ENCODE assay signal across 1 cellular context in the genomic region with DNA sequence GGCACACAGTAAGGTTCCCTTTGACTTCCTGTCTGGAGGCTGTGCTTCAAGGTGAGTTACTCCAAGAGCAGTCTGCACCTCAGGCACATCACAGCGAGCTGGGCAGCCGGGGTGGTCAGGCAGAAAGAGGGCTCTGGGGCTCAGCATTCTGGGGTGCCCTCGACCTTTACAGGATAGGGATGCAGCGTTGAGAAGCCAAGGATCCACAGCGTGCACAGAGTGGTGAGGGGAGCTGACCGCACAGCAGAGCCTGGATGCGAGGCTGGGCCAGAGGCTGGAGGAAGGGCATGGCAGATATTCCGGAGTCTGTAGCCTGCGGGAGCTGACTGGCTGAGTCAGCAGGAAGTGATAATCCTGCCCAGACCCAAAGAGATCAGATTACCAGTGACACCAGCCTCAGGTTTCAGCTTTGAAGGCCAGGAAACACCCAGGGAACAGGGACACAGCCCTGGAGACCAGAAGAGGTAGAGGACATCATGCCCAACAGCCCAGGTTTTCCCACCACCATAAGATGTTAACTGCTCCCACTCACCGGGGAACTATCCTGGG.
A peak's percentile ranks its signal among the peaks of the same experiment; 100 is the strongest.
TF ChIP-seq lines count a peak whose summit lies in the region.

No MANE protein-coding gene starts in this region.

TF ChIP-seq in HepG2, 621 proteins besides CTCF, POLR2A, EP300 and RAD21 (continued from another document and continues in another):
- TF ChIP-seq, protein P1, sequence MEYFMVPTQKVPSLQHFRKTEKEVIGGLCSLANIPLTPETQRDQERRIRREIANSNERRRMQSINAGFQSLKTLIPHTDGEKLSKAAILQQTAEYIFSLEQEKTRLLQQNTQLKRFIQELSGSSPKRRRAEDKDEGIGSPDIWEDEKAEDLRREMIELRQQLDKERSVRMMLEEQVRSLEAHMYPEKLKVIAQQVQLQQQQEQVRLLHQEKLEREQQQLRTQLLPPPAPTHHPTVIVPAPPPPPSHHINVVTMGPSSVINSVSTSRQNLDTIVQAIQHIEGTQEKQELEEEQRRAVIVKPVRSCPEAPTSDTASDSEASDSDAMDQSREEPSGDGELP (IDR thresholded peaks at IDR 0.05; ENCODE audit: borderline replicate concordance, low read depth): no peak
- TF ChIP-seq ZNF383 (CRISPR knock-in tag; IDR thresholded peaks at IDR 0.05; ENCODE audit: borderline replicate concordance): no peak
- TF ChIP-seq ZSCAN21 (CRISPR knock-in tag; IDR thresholded peaks at IDR 0.05; ENCODE audit: borderline replicate concordance): no peak
- TF ChIP-seq HOXA5 (CRISPR knock-in tag; IDR thresholded peaks at IDR 0.05): no peak
- no peak for TF ChIP-seq FOSL1 (CRISPR knock-in tag; IDR thresholded peaks at IDR 0.05; ENCODE audit: borderline replicate concordance)
- no peak for TF ChIP-seq ZNF749 (CRISPR knock-in tag; IDR thresholded peaks at IDR 0.05; ENCODE audit: borderline replicate concordance)
- no peak for TF ChIP-seq ERF (CRISPR knock-in tag; IDR thresholded peaks at IDR 0.05)
- TF ChIP-seq KLF16 (CRISPR knock-in tag; IDR thresholded peaks at IDR 0.05): no peak
- TF ChIP-seq KDM4B (CRISPR knock-in tag; IDR thresholded peaks at IDR 0.05): no peak
- TF ChIP-seq NFYB (CRISPR knock-in tag; IDR thresholded peaks at IDR 0.05): 0 out of 2 replicates have a peak, but pooled peaks have one; percentile 20
- no peak for TF ChIP-seq RFXANK (CRISPR knock-in tag; IDR thresholded peaks at IDR 0.05)
- TF ChIP-seq ZNF878 (CRISPR knock-in tag; IDR thresholded peaks at IDR 0.05): no peak
- TF ChIP-seq, protein P2, sequence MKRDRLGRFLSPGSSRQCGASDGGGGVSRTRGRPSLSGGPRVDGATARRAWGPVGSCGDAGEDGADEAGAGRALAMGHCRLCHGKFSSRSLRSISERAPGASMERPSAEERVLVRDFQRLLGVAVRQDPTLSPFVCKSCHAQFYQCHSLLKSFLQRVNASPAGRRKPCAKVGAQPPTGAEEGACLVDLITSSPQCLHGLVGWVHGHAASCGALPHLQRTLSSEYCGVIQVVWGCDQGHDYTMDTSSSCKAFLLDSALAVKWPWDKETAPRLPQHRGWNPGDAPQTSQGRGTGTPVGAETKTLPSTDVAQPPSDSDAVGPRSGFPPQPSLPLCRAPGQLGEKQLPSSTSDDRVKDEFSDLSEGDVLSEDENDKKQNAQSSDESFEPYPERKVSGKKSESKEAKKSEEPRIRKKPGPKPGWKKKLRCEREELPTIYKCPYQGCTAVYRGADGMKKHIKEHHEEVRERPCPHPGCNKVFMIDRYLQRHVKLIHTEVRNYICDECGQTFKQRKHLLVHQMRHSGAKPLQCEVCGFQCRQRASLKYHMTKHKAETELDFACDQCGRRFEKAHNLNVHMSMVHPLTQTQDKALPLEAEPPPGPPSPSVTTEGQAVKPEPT (CRISPR knock-in tag; IDR thresholded peaks at IDR 0.05; ENCODE audit: low read depth): no peak
- no peak for TF ChIP-seq SRSF9 (IDR thresholded peaks at IDR 0.05; ENCODE audit: borderline replicate concordance, insufficient read depth, low read depth, low read length, poor library complexity, severe bottlenecking)
- TF ChIP-seq, protein P3, sequence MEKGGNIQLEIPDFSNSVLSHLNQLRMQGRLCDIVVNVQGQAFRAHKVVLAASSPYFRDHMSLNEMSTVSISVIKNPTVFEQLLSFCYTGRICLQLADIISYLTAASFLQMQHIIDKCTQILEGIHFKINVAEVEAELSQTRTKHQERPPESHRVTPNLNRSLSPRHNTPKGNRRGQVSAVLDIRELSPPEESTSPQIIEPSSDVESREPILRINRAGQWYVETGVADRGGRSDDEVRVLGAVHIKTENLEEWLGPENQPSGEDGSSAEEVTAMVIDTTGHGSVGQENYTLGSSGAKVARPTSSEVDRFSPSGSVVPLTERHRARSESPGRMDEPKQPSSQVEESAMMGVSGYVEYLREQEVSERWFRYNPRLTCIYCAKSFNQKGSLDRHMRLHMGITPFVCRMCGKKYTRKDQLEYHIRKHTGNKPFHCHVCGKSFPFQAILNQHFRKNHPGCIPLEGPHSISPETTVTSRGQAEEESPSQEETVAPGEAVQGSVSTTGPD (CRISPR knock-in tag; IDR thresholded peaks at IDR 0.05): no peak
- TF ChIP-seq, protein P4, sequence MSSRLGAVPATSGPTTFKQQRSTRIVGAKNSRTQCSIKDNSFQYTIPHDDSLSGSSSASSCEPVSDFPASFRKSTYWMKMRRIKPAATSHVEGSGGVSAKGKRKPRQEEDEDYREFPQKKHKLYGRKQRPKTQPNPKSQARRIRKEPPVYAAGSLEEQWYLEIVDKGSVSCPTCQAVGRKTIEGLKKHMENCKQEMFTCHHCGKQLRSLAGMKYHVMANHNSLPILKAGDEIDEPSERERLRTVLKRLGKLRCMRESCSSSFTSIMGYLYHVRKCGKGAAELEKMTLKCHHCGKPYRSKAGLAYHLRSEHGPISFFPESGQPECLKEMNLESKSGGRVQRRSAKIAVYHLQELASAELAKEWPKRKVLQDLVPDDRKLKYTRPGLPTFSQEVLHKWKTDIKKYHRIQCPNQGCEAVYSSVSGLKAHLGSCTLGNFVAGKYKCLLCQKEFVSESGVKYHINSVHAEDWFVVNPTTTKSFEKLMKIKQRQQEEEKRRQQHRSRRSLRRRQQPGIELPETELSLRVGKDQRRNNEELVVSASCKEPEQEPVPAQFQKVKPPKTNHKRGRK (CRISPR knock-in tag; IDR thresholded peaks at IDR 0.05): no peak
- TF ChIP-seq ZSCAN30 (CRISPR knock-in tag; IDR thresholded peaks at IDR 0.05): no peak
- TF ChIP-seq, protein P5, sequence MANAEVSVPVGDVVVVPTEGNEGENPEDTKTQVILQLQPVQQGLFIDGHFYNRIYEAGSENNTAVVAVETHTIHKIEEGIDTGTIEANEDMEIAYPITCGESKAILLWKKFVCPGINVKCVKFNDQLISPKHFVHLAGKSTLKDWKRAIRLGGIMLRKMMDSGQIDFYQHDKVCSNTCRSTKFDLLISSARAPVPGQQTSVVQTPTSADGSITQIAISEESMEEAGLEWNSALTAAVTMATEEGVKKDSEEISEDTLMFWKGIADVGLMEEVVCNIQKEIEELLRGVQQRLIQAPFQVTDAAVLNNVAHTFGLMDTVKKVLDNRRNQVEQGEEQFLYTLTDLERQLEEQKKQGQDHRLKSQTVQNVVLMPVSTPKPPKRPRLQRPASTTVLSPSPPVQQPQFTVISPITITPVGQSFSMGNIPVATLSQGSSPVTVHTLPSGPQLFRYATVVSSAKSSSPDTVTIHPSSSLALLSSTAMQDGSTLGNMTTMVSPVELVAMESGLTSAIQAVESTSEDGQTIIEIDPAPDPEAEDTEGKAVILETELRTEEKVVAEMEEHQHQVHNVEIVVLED (CRISPR knock-in tag; IDR thresholded peaks at IDR 0.05; ENCODE audit: borderline replicate concordance): no peak
- TF ChIP-seq, protein P6, sequence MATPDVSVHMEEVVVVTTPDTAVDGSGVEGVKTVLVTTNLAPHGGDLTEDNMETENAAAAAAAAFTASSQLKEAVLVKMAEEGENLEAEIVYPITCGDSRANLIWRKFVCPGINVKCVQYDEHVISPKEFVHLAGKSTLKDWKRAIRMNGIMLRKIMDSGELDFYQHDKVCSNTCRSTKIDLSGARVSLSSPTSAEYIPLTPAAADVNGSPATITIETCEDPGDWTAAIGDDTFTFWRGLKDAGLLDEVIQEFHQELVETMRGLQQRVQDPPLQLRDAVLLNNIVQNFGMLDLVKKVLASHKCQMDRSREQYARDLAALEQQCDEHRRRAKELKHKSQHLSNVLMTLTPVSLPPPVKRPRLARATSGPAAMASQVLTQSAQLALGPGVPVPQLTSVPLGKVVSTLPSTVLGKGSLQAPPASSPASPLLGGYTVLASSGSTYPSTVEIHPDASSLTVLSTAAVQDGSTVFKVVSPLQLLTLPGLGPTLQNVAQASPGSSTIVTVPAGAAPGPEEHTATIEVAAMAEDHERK (CRISPR knock-in tag; IDR thresholded peaks at IDR 0.05; ENCODE audit: low read depth): no peak
- no peak for TF ChIP-seq PHB2 (IDR thresholded peaks at IDR 0.05; ENCODE audit: partially characterized antibody)
- TF ChIP-seq ARNT2 (CRISPR knock-in tag; IDR thresholded peaks at IDR 0.05; ENCODE audit: low read depth): no peak
- no peak for TF ChIP-seq MBD4 (IDR thresholded peaks at IDR 0.05; ENCODE audit: borderline replicate concordance, low read length)
- TF ChIP-seq RBM39 (IDR thresholded peaks at IDR 0.05; ENCODE audit: low read depth, low read length, poor library complexity, severe bottlenecking): no peak
- no peak for TF ChIP-seq HMG20B (CRISPR knock-in tag; conservative IDR thresholded peaks at IDR 0.05)
- TF ChIP-seq ISL2 (CRISPR knock-in tag; IDR thresholded peaks at IDR 0.05): no peak
- no peak for TF ChIP-seq ZNF724P (CRISPR knock-in tag; IDR thresholded peaks at IDR 0.05; ENCODE audit: borderline replicate concordance)
- TF ChIP-seq MYNN (CRISPR knock-in tag; IDR thresholded peaks at IDR 0.05; ENCODE audit: low read depth): no peak
- no peak for TF ChIP-seq SNRNP70 (IDR thresholded peaks at IDR 0.05; ENCODE audit: low read depth, low read length)
- no peak for TF ChIP-seq NR2F2 (IDR thresholded peaks at IDR 0.05; ENCODE audit: borderline replicate concordance, low read depth)
- peak; percentile 95 for TF ChIP-seq MAFF (IDR thresholded peaks at IDR 0.05; ENCODE audit: low read depth, low read length)
- TF ChIP-seq, protein P7, sequence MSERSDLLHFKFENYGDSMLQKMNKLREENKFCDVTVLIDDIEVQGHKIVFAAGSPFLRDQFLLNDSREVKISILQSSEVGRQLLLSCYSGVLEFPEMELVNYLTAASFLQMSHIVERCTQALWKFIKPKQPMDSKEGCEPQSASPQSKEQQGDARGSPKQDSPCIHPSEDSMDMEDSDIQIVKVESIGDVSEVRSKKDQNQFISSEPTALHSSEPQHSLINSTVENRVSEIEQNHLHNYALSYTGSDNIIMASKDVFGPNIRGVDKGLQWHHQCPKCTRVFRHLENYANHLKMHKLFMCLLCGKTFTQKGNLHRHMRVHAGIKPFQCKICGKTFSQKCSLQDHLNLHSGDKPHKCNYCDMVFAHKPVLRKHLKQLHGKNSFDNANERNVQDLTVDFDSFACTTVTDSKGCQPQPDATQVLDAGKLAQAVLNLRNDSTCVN (CRISPR knock-in tag; IDR thresholded peaks at IDR 0.05; ENCODE audit: borderline replicate concordance): no peak
- TF ChIP-seq, protein P8, sequence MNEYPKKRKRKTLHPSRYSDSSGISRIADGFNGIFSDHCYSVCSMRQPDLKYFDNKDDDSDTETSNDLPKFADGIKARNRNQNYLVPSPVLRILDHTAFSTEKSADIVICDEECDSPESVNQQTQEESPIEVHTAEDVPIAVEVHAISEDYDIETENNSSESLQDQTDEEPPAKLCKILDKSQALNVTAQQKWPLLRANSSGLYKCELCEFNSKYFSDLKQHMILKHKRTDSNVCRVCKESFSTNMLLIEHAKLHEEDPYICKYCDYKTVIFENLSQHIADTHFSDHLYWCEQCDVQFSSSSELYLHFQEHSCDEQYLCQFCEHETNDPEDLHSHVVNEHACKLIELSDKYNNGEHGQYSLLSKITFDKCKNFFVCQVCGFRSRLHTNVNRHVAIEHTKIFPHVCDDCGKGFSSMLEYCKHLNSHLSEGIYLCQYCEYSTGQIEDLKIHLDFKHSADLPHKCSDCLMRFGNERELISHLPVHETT (CRISPR knock-in tag; conservative IDR thresholded peaks at IDR 0.05): no peak
- no peak for TF ChIP-seq NR2C2 (CRISPR knock-in tag; IDR thresholded peaks at IDR 0.05; ENCODE audit: borderline replicate concordance)
- no peak for TF ChIP-seq SOX13 (IDR thresholded peaks at IDR 0.05)
- no peak for TF ChIP-seq SOX13 (CRISPR knock-in tag; conservative IDR thresholded peaks at IDR 0.05 in 1 of 2, IDR thresholded peaks at IDR 0.05 in 1 of 2)
- TF ChIP-seq ZFYVE20 (CRISPR knock-in tag; IDR thresholded peaks at IDR 0.05; ENCODE audit: borderline replicate concordance, low read depth): no peak
- TF ChIP-seq PHF20 (CRISPR knock-in tag; IDR thresholded peaks at IDR 0.05): no peak
- TF ChIP-seq, protein P9, sequence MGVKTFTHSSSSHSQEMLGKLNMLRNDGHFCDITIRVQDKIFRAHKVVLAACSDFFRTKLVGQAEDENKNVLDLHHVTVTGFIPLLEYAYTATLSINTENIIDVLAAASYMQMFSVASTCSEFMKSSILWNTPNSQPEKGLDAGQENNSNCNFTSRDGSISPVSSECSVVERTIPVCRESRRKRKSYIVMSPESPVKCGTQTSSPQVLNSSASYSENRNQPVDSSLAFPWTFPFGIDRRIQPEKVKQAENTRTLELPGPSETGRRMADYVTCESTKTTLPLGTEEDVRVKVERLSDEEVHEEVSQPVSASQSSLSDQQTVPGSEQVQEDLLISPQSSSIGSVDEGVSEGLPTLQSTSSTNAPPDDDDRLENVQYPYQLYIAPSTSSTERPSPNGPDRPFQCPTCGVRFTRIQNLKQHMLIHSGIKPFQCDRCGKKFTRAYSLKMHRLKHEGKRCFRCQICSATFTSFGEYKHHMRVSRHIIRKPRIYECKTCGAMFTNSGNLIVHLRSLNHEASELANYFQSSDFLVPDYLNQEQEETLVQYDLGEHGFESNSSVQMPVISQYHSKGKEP (CRISPR knock-in tag; IDR thresholded peaks at IDR 0.05): no peak
- no peak for TF ChIP-seq ZNF33B (CRISPR knock-in tag; IDR thresholded peaks at IDR 0.05)
- no peak for TF ChIP-seq TMF1 (CRISPR knock-in tag; IDR thresholded peaks at IDR 0.05; ENCODE audit: low read depth)
- TF ChIP-seq ELF4 (CRISPR knock-in tag; IDR thresholded peaks at IDR 0.05; ENCODE audit: borderline replicate concordance): no peak
- no peak for TF ChIP-seq ZSCAN20 (CRISPR knock-in tag; IDR thresholded peaks at IDR 0.05; ENCODE audit: borderline replicate concordance)
- no peak for TF ChIP-seq AGO2 (optimal IDR thresholded peaks at IDR 0.05; ENCODE audit: low read depth, low read length)
- no peak for TF ChIP-seq NFE2L1 (CRISPR knock-in tag; IDR thresholded peaks at IDR 0.05; ENCODE audit: borderline replicate concordance)
- TF ChIP-seq, protein P10, sequence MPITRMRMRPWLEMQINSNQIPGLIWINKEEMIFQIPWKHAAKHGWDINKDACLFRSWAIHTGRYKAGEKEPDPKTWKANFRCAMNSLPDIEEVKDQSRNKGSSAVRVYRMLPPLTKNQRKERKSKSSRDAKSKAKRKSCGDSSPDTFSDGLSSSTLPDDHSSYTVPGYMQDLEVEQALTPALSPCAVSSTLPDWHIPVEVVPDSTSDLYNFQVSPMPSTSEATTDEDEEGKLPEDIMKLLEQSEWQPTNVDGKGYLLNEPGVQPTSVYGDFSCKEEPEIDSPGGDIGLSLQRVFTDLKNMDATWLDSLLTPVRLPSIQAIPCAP (CRISPR knock-in tag; IDR thresholded peaks at IDR 0.05; ENCODE audit: low read depth): no peak
